ENCODE assay signal across 1 cellular context in genomic region chr18:13179566-13180113, GRCh38.
TF ChIP-seq lines count a peak whose summit lies in the region.

No MANE protein-coding gene starts in this region.

TF ChIP-seq in HepG2, 621 proteins besides CTCF, POLR2A, EP300 and RAD21 (continued from another document and continues in another):
- TF ChIP-seq DMTF1 (CRISPR knock-in tag; IDR thresholded peaks at IDR 0.05): no peak
- peak; percentile 98 for TF ChIP-seq SMYD3 (CRISPR knock-in tag; IDR thresholded peaks at IDR 0.05)
- peak; percentile 83 for TF ChIP-seq ZNF574 (CRISPR knock-in tag; IDR thresholded peaks at IDR 0.05)
- no peak for TF ChIP-seq ZBED4 (CRISPR knock-in tag; IDR thresholded peaks at IDR 0.05; ENCODE audit: borderline replicate concordance)
- TF ChIP-seq ISX (CRISPR knock-in tag; conservative IDR thresholded peaks at IDR 0.05): no peak
- 0 out of 2 replicates have a peak, but pooled peaks have one; percentile 56 for TF ChIP-seq ZNF800 (CRISPR knock-in tag; IDR thresholded peaks at IDR 0.05)
- no peak for TF ChIP-seq GLI4 (CRISPR knock-in tag; IDR thresholded peaks at IDR 0.05; ENCODE audit: borderline replicate concordance)
- TF ChIP-seq, protein P1, sequence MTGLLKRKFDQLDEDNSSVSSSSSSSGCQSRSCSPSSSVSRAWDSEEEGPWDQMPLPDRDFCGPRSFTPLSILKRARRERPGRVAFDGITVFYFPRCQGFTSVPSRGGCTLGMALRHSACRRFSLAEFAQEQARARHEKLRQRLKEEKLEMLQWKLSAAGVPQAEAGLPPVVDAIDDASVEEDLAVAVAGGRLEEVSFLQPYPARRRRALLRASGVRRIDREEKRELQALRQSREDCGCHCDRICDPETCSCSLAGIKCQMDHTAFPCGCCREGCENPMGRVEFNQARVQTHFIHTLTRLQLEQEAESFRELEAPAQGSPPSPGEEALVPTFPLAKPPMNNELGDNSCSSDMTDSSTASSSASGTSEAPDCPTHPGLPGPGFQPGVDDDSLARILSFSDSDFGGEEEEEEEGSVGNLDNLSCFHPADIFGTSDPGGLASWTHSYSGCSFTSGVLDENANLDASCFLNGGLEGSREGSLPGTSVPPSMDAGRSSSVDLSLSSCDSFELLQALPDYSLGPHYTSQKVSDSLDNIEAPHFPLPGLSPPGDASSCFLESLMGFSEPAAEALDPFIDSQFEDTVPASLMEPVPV (CRISPR knock-in tag; IDR thresholded peaks at IDR 0.05): peak; percentile 86; the same call in 1 of the 2 replicates
- TF ChIP-seq ZNF441 (CRISPR knock-in tag; IDR thresholded peaks at IDR 0.05; ENCODE audit: borderline replicate concordance): peak; percentile 59; the same call in 1 of the 2 replicates
- peak; percentile 98 for TF ChIP-seq HNF4G (IDR thresholded peaks at IDR 0.05; ENCODE audit: borderline replicate concordance, low read depth, low read length)
- TF ChIP-seq HNF4G (CRISPR knock-in tag; IDR thresholded peaks at IDR 0.05; ENCODE audit: borderline replicate concordance, low read depth): peak; percentile 95
- TF ChIP-seq, protein P2, sequence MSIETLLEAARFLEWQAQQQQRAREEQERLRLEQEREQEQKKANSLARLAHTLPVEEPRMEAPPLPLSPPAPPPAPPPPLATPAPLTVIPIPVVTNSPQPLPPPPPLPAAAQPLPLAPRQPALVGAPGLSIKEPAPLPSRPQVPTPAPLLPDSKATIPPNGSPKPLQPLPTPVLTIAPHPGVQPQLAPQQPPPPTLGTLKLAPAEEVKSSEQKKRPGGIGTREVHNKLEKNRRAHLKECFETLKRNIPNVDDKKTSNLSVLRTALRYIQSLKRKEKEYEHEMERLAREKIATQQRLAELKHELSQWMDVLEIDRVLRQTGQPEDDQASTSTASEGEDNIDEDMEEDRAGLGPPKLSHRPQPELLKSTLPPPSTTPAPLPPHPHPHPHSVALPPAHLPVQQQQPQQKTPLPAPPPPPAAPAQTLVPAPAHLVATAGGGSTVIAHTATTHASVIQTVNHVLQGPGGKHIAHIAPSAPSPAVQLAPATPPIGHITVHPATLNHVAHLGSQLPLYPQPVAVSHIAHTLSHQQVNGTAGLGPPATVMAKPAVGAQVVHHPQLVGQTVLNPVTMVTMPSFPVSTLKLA (IDR thresholded peaks at IDR 0.05): peak; percentile 90
- peak; percentile 79 for TF ChIP-seq MEF2D (CRISPR knock-in tag; IDR thresholded peaks at IDR 0.05)
- TF ChIP-seq HMG20B (CRISPR knock-in tag; conservative IDR thresholded peaks at IDR 0.05): peak; percentile 39; the same call in 1 of the 2 replicates
- TF ChIP-seq SRF (IDR thresholded peaks at IDR 0.05; ENCODE audit: low read depth, low read length): no peak
- no peak for TF ChIP-seq ZNF10 (CRISPR knock-in tag; IDR thresholded peaks at IDR 0.05; ENCODE audit: borderline replicate concordance, low read depth)
- no peak for TF ChIP-seq RBM39 (IDR thresholded peaks at IDR 0.05; ENCODE audit: low read depth, low read length, poor library complexity, severe bottlenecking)
- peak; percentile 88 for TF ChIP-seq TFAP4 (IDR thresholded peaks at IDR 0.05; ENCODE audit: borderline replicate concordance, low read depth)
- TF ChIP-seq NFYC (CRISPR knock-in tag; IDR thresholded peaks at IDR 0.05): peak; percentile 46; the same call in 1 of the 2 replicates
- TF ChIP-seq, protein P3, sequence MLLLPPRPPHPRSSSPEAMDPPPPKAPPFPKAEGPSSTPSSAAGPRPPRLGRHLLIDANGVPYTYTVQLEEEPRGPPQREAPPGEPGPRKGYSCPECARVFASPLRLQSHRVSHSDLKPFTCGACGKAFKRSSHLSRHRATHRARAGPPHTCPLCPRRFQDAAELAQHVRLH (CRISPR knock-in tag; IDR thresholded peaks at IDR 0.05; ENCODE audit: borderline replicate concordance, low read depth): peak; percentile 94; the same call in 1 of the 2 replicates
- TF ChIP-seq ZC3H13 (CRISPR knock-in tag; IDR thresholded peaks at IDR 0.05): 0 out of 2 replicates have a peak, but pooled peaks have one; percentile 30
- no peak for TF ChIP-seq DR1 (CRISPR knock-in tag; IDR thresholded peaks at IDR 0.05)
- peak; percentile 81 for TF ChIP-seq ARID3A (IDR thresholded peaks at IDR 0.05; ENCODE audit: low read depth, low read length)
- TF ChIP-seq ZNF3 (CRISPR knock-in tag; IDR thresholded peaks at IDR 0.05): no peak
- TF ChIP-seq, protein P4, sequence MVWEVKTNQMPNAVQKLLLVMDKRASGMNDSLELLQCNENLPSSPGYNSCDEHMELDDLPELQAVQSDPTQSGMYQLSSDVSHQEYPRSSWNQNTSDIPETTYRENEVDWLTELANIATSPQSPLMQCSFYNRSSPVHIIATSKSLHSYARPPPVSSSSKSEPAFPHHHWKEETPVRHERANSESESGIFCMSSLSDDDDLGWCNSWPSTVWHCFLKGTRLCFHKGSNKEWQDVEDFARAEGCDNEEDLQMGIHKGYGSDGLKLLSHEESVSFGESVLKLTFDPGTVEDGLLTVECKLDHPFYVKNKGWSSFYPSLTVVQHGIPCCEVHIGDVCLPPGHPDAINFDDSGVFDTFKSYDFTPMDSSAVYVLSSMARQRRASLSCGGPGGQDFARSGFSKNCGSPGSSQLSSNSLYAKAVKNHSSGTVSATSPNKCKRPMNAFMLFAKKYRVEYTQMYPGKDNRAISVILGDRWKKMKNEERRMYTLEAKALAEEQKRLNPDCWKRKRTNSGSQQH (CRISPR knock-in tag; IDR thresholded peaks at IDR 0.05; ENCODE audit: low read depth): peak; percentile 94; the same call in 1 of the 2 replicates
- TF ChIP-seq KDM2A (CRISPR knock-in tag; IDR thresholded peaks at IDR 0.05; ENCODE audit: borderline replicate concordance, low read depth): peak; percentile 79
- 0 out of 2 replicates have a peak, but pooled peaks have one; percentile 55 for TF ChIP-seq RFXANK (CRISPR knock-in tag; IDR thresholded peaks at IDR 0.05)
- TF ChIP-seq KDM4B (CRISPR knock-in tag; IDR thresholded peaks at IDR 0.05): no peak
- peak; percentile 67; the same call in 1 of the 2 replicates for TF ChIP-seq ONECUT2 (CRISPR knock-in tag; IDR thresholded peaks at IDR 0.05)
- no peak for TF ChIP-seq ZBTB21 (CRISPR knock-in tag; IDR thresholded peaks at IDR 0.05)
- peak; percentile 85 for TF ChIP-seq SKI (IDR thresholded peaks at IDR 0.05; ENCODE audit: partially characterized antibody)
- TF ChIP-seq ZNF775 (CRISPR knock-in tag; IDR thresholded peaks at IDR 0.05; ENCODE audit: borderline replicate concordance): no peak
- no peak for TF ChIP-seq BATF2 (CRISPR knock-in tag; IDR thresholded peaks at IDR 0.05)
- peak; percentile 94 for TF ChIP-seq KDM6A (CRISPR knock-in tag; IDR thresholded peaks at IDR 0.05; ENCODE audit: low read depth)
- no peak for TF ChIP-seq ZNF841 (CRISPR knock-in tag; IDR thresholded peaks at IDR 0.05; ENCODE audit: borderline replicate concordance)
- no peak for TF ChIP-seq ZNF235 (CRISPR knock-in tag; IDR thresholded peaks at IDR 0.05; ENCODE audit: borderline replicate concordance)
- TF ChIP-seq ZNF768 (CRISPR knock-in tag; IDR thresholded peaks at IDR 0.05): no peak
- peak; percentile 60 for TF ChIP-seq CBX1 (IDR thresholded peaks at IDR 0.05; ENCODE audit: low read depth)
- TF ChIP-seq SALL1 (CRISPR knock-in tag; IDR thresholded peaks at IDR 0.05): peak; percentile 98
- no peak; the same call in 1 of the 2 replicates for TF ChIP-seq SP5 (CRISPR knock-in tag; IDR thresholded peaks at IDR 0.05; ENCODE audit: borderline replicate concordance, low read depth)
